Comparison of ENCODE assay signal across 14 cellular contexts in the genomic region with DNA sequence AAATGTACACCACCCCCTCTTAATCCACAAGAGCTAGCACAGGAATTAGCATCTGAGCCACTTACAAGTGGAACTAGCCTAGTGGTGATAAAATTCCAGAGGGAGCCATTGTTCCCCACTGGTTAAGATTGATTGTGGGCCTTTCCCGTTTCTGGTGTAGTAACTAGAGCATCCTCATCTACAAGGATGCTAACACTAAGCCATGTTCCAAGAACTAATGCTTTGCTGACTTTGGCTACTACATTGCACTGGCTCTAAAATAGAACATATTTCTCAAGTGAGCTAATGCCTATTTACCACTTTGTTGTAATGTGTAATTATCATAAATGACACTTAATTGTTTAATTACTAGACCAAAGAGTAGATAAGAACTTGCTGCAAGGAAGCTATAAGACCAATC.
A peak's percentile ranks its signal among the peaks of the same experiment; 100 is the strongest.
DNase-seq lines count a peak whose midpoint lies in the region; ATAC-seq and TF ChIP-seq lines count a peak whose summit lies in the region.
"Had no signal": no experiment of that assay in that cellular context is flagged by ENCODE, and none has a peak within 500 bp of the region (broad histone marks: within the 10 kb centered on the region; RNA-seq: fewer than 3 reads in every experiment).

No MANE protein-coding gene starts in this region.

- H3K4me1 ChIP-seq in aorta (ENCODE audit: control insufficient read depth in 1 of 2, insufficient read depth in 2 of 2, low read length in 2 of 2) = peaks cover 8 to 10% of the 10 kb centered on the region in 2 donors
- peaks cover 0 to 11% of the 10 kb centered on the region in 2 donors for H3K4me1 ChIP-seq in ascending aorta
- H3K4me1 ChIP-seq: BE2C had no signal

- DNase-seq in NCI-H69 (lab: John Stamatoyannopoulos, UW) (peak; percentile 46), astrocyte of the hippocampus (ENCODE audit: low read depth, low spot score) (peak; percentile 66), sciatic nerve (ENCODE audit: low spot score) (no peak), aorta (no peak), ACHN (no peak), ascending aorta (ENCODE audit: low spot score in 2 of 2) (no peak)
- DNase-seq: BE2C; C1 segment of cervical spinal cord; CD4-positive, CD25-positive, alpha-beta regulatory T cell; CD8-positive, alpha-beta memory T cell; COR-L47; GM23248; HCEC 1CT had no signal

- 5 to 6% methylated on average over 1 of the region's 1 CpG for WGBS in aorta, 2 donors

- H3K4me3 ChIP-seq in aorta (ENCODE audit: low read length in 2 of 2) (no peak overlapping the region), ascending aorta (no peak overlapping the region)
- H3K4me3 ChIP-seq: GM23248 had no signal

- in situ Hi-C loops in ACHN (cut with HindIII; ENCODE audit: low pct_ligation_motif_present, low pct_unique_long_range_greater_than_20kb, low sequenced_read_pairs) = no loop called here

- ATAC-seq in sciatic nerve = peak; percentile 93
- ATAC-seq in aorta (ENCODE audit: low FRiP score) = peak; percentile 85

- intact Hi-C loops in sciatic nerve (cut with DNase I) = no loop called here
- intact Hi-C loops in aorta (cut with DNase I) = loop anchor here in 1 of 2 donors (10.0 kb wide), 1 partner anchor 1053 kb away; no protein-coding TSS in a partner anchor
- intact Hi-C loops in ascending aorta (cut with DNase I) = no loop called here

- no peaks in the 10 kb centered on the region for H3K27me3 ChIP-seq in aorta (ENCODE audit: control insufficient read depth in 1 of 2, insufficient read depth in 2 of 2, low read length in 1 of 2)
- H3K27me3 ChIP-seq in ascending aorta = no peaks in the 10 kb centered on the region
- H3K27me3 ChIP-seq: BE2C had no signal

- no peaks in the 10 kb centered on the region for H3K9me3 ChIP-seq in aorta (ENCODE audit: control insufficient read depth, low read length)
- no peaks in the 10 kb centered on the region for H3K9me3 ChIP-seq in ascending aorta
- H3K9me3 ChIP-seq: BE2C had no signal

- no peak overlapping the region for H3K27ac ChIP-seq in aorta (ENCODE audit: low read depth in 1 of 2, low read length in 2 of 2)
- H3K27ac ChIP-seq in ascending aorta = peak overlapping the region in 1 of 2 donors; percentile 36
- H3K27ac ChIP-seq: GM23248, HL-60 had no signal

- no peak for TF ChIP-seq CTCF in ascending aorta (IDR thresholded peaks at IDR 0.05)

- H3K36me3 ChIP-seq in aorta (ENCODE audit: control insufficient read depth in 1 of 2, insufficient read depth in 2 of 2, low read length in 1 of 2) (no peaks in the 10 kb centered on the region), ascending aorta (no peaks in the 10 kb centered on the region)
- H3K36me3 ChIP-seq: BE2C had no signal

Comparison
In these comparisons a context has a peak if more than half of its experiments do, and no peak if none do; other contexts are left out.
1. DNase-seq: peak in NCI-H69 (single experiment) and astrocyte of the hippocampus (single experiment); none in sciatic nerve (single experiment), aorta (0 of 2), ACHN (single experiment) and ascending aorta (0 of 2).